8 cellular contexts compared by ENCODE assay signal in genomic region chr21:16454371-16454770, GRCh38.
A peak's percentile ranks its signal among the peaks of the same experiment; 100 is the strongest.
DNase-seq lines count a peak whose midpoint lies in the region; ATAC-seq and TF ChIP-seq lines count a peak whose summit lies in the region.

No MANE protein-coding gene starts in this region.

- DNase-seq in AG10803 (ENCODE audit: low read depth) = peak; percentile 5
- DNase-seq in NCI-H1092 (lab: John Stamatoyannopoulos, UW) = peak; percentile 10
- no peak for DNase-seq in mammary epithelial cell
- DNase-seq in kidney epithelial cell (ENCODE audit: low read depth) = no peak
- DNase-seq in central memory CD4-positive, alpha-beta T cell = no peak
- DNase-seq in NCI-H2196 (lab: John Stamatoyannopoulos, UW; ENCODE audit: unreplicated experiment) = no peak

- CTCF ChIA-PET in mammary epithelial cell (lab: Charles Lee; ENCODE audit: low non-redundant PET) = interaction anchor here (0.9 kb wide), 1 partner anchor 154 kb away, joined by 3 read pairs; no protein-coding TSS in a partner anchor

- no peak overlapping the region for H3K9ac ChIP-seq in mammary epithelial cell (ENCODE audit: insufficient read depth, low read length)

- dilution Hi-C loops in mammary epithelial cell (cut with HindIII; ENCODE audit: low sequenced_read_pairs) = no loop called here

- BruUV-seq in mammary epithelial cell (replicated peaks; lab: Mats Ljungman, UMichigan) = no TSS peak

- in situ Hi-C loops in mammary epithelial cell (cut with MboI; ENCODE audit: low sequenced_read_pairs in 2 of 2) = no loop called here

- ATAC-seq in GM19463 (IDR thresholded peaks at IDR 0.05; ENCODE audit: unreplicated experiment) = no peak
- no peak for ATAC-seq in GM21381 (IDR thresholded peaks at IDR 0.05; ENCODE audit: unreplicated experiment)

- H3K36me3 ChIP-seq in mammary epithelial cell (ENCODE audit: insufficient read depth, low read length) (no peaks in the 10 kb centered on the region), kidney epithelial cell (ENCODE audit: control insufficient read depth, insufficient read depth, low read length) (no peaks in the 10 kb centered on the region)

- H3K9me3 ChIP-seq in mammary epithelial cell (replicated peaks; ENCODE audit: insufficient read depth, low read length) = no peaks in the 10 kb centered on the region

- intact Hi-C loops in mammary epithelial cell (cut with micrococcal nuclease) = loop anchor here (1.0 kb wide), 1 partner anchor 154 kb away; no protein-coding TSS in a partner anchor

- no peaks in the 10 kb centered on the region for H4K20me1 ChIP-seq in mammary epithelial cell (ENCODE audit: insufficient read depth, low read length)

- H3K27me3 ChIP-seq in mammary epithelial cell (ENCODE audit: insufficient read depth, low read length) = no peaks in the 10 kb centered on the region
- no peaks in the 10 kb centered on the region for H3K27me3 ChIP-seq in kidney epithelial cell (ENCODE audit: control insufficient read depth, insufficient read depth, low read length)

- H3K4me1 ChIP-seq in mammary epithelial cell (ENCODE audit: insufficient read depth, low read length) = no peaks in the 10 kb centered on the region

- H3K79me2 ChIP-seq in mammary epithelial cell (ENCODE audit: insufficient read depth, low read length) = no peaks in the 10 kb centered on the region

- no peak overlapping the region for H3K4me3 ChIP-seq in AG10803 (ENCODE audit: low read length)
- no peak overlapping the region for H3K4me3 ChIP-seq in mammary epithelial cell (replicated peaks in 1 of 3; ENCODE audit: insufficient read depth in 1 of 3, low read depth in 2 of 3, low read length in 3 of 3)
- H3K4me3 ChIP-seq in kidney epithelial cell (ENCODE audit: low read depth, low read length) = no peak overlapping the region

- H3K4me2 ChIP-seq in mammary epithelial cell (ENCODE audit: insufficient read depth, low read depth, low read length) = no peak overlapping the region

- no peak overlapping the region for H3K27ac ChIP-seq in mammary epithelial cell (ENCODE audit: insufficient read depth, low read depth, low read length)

- TF ChIP-seq CTCF in AG10803 (conservative IDR thresholded peaks at IDR 0.05; ENCODE audit: low read length) = peak; percentile 53
- TF ChIP-seq CTCF in mammary epithelial cell (conservative IDR thresholded peaks at IDR 0.05 in 1 of 2, IDR thresholded peaks at IDR 0.05 in 1 of 2; ENCODE audit: extremely low read depth in 1 of 2, insufficient read depth in 1 of 2, low read depth in 1 of 2, low read length in 2 of 2) = peak; percentile 12 to 52
- TF ChIP-seq CTCF in kidney epithelial cell (IDR thresholded peaks at IDR 0.05; ENCODE audit: insufficient read depth, low read length, poor library complexity, severe bottlenecking) = peak; percentile 29

- no peak overlapping the region for H2AFZ ChIP-seq in mammary epithelial cell (ENCODE audit: low read depth, low read length)

Comparison
In these comparisons a context has a peak if more than half of its experiments do, and no peak if none do; other contexts are left out.
1. DNase-seq: peak in AG10803 (single experiment) and NCI-H1092 (single experiment); none in mammary epithelial cell (single experiment), kidney epithelial cell (single experiment), central memory CD4-positive, alpha-beta T cell (single experiment) and NCI-H2196 (single experiment).
2. Peak in every context shown above with its lines, with median percentiles within 50 percentile points of each other: CTCF ChIP-seq.